Comparison of ENCODE assay signal across 12 cellular contexts in the genomic region with DNA sequence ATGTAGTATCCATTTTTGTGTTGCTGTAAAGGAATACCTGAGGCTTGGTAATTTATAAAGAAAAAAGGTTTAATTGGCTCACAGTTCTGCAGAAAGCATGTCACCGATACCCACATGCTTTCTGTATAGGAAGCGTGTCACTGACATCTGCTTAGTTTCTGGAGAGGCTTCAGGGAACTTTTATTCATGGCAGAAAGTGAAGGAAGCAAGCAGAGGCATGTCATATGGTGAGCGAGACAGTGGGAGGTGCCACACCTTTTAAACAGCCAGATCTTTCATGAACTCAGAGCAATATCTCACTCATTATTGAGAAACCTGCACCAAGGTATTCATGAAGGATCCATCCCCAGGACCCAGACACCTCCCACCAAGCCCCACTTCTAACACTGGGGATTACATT. TPM values are rescaled to one million over a fixed set of nuclear protein-coding genes. Genes with fewer than 3 reads are reported as not detected.
"Had no signal": no experiment of that assay in that cellular context is flagged by ENCODE, and none has a peak within 500 bp of the region (broad histone marks: within the 10 kb centered on the region; RNA-seq: fewer than 3 reads in every experiment).

No MANE protein-coding gene starts in this region.

- H3K9me3 ChIP-seq: colonic mucosa had no signal

- H3K4me2 ChIP-seq: hepatocyte had no signal

- H3K27ac ChIP-seq: colonic mucosa, hepatocyte, parathyroid adenoma had no signal

- H3K4me3 ChIP-seq: colonic mucosa, hepatocyte had no signal

- H3K4me1 Mint-ChIP-seq: neural crest cell had no signal

- H3K9me3 Mint-ChIP-seq: neural crest cell had no signal

- ATAC-seq: left ventricle myocardium superior had no signal

- H3K4me1 ChIP-seq: colonic mucosa, parathyroid adenoma had no signal

- H3K27me3 ChIP-seq: colonic mucosa, hepatocyte had no signal

- H2AFZ ChIP-seq: hepatocyte, parathyroid adenoma had no signal

- DNase-seq: caudate nucleus; colonic mucosa; effector CD4-positive, alpha-beta T cell; left ventricle myocardium superior; stimulated activated CD4-positive, alpha-beta T cell treated with anti-CD3 and anti-CD28 coated beads, Interleukin-4, amount 100 ng/mL, for 1 hour; stimulated activated CD8-positive, alpha-beta memory T cell treated with anti-CD3 and anti-CD28 coated beads, Interleukin-4, amount 100 ng/mL, for 48 hours; T1000 had no signal

- H3K79me2 ChIP-seq: hepatocyte, parathyroid adenoma had no signal

- H3K4me3 Mint-ChIP-seq: neural crest cell had no signal

- H3K36me3 ChIP-seq: colonic mucosa had no signal

- H3K9ac ChIP-seq: parathyroid adenoma had no signal

RNA-seq across cellular contexts. Expression of a gene that starts 3.5 kb away (rescaled TPM):
- total RNA-seq: kidney epithelial cell had no signal
- polyA plus RNA-seq: urinary bladder had no signal
